In genomic region chrX:129939986-129940385, GRCh38 we compare ENCODE assay signal across 1 cellular context.
A peak's percentile ranks its signal among the peaks of the same experiment; 100 is the strongest.
TF ChIP-seq lines count a peak whose summit lies in the region.

No MANE protein-coding gene starts in this region.

TF ChIP-seq in K562, 482 proteins besides CTCF, POLR2A, EP300 and RAD21:
- TF ChIP-seq MEIS2 (IDR thresholded peaks at IDR 0.05; ENCODE audit: partially characterized antibody), result peak; percentile 70
- TF ChIP-seq TRIM28 (IDR thresholded peaks at IDR 0.05), result no peak
- TF ChIP-seq ZC3H8 (IDR thresholded peaks at IDR 0.05), result no peak
- TF ChIP-seq NFIC (IDR thresholded peaks at IDR 0.05), result peak; percentile 71
- TF ChIP-seq ZNF785 (CRISPR knock-in tag; IDR thresholded peaks at IDR 0.05), result no peak
- no peak for TF ChIP-seq ZBTB26 (CRISPR knock-in tag; IDR thresholded peaks at IDR 0.05)
- no peak for TF ChIP-seq PTBP1 (IDR thresholded peaks at IDR 0.05; ENCODE audit: low read depth, low read length)
- TF ChIP-seq ZFP1 (CRISPR knock-in tag; IDR thresholded peaks at IDR 0.05), result no peak
- no peak for TF ChIP-seq BACH1 (tag; IDR thresholded peaks at IDR 0.05)
